In genomic region chr2:1816414-1816911, GRCh38 we compare ENCODE assay signal across 14 cellular contexts.
DNase-seq lines count a peak whose midpoint lies in the region; ATAC-seq, FAIRE-seq and TF ChIP-seq lines count a peak whose summit lies in the region.
"Had no signal": no experiment of that assay in that cellular context is flagged by ENCODE, and none has a peak within 500 bp of the region (broad histone marks: within the 10 kb centered on the region; RNA-seq: fewer than 3 reads in every experiment).

No MANE protein-coding gene starts in this region.

- WGBS in testis, 2 donors, result 49 to 56% methylated on average over 16 to 19 of the region's 19 CpGs

- no peak overlapping the region for H3K27ac Mint-ChIP-seq in CD8-positive, alpha-beta T cell
- H3K27ac Mint-ChIP-seq: GM23338 had no signal

- no peak for TF ChIP-seq CTCF in testis (IDR thresholded peaks at IDR 0.05)
- no peak for TF ChIP-seq CTCF in CD8-positive, alpha-beta T cell (IDR thresholded peaks at IDR 0.05)

- H3K4me3 Mint-ChIP-seq in CD8-positive, alpha-beta T cell, result no peak overlapping the region
- H3K4me3 Mint-ChIP-seq: GM23338 had no signal

- H3K36me3 Mint-ChIP-seq in CD8-positive, alpha-beta T cell, result no peaks in the 10 kb centered on the region

- POLR2A ChIA-PET in CD8-positive, alpha-beta T cell (lab: Charles Lee), result no interaction called here

- peak overlapping the region; percentile 27 to 50 for H3K27ac ChIP-seq in testis
- no peak overlapping the region for H3K27ac ChIP-seq in CD8-positive, alpha-beta T cell (ENCODE audit: low read depth, low read length)

- CTCF ChIA-PET in CD8-positive, alpha-beta T cell (lab: Charles Lee), result interaction anchor here (0.6 to 1.2 kb wide), 3 partner anchors 11 to 68 kb away, joined by 3 to 4 read pairs (median 3); no protein-coding TSS in a partner anchor

- no peaks in the 10 kb centered on the region for H3K9me3 Mint-ChIP-seq in CD8-positive, alpha-beta T cell
- H3K9me3 Mint-ChIP-seq: GM23338 had no signal

- peaks cover 6% of the 10 kb centered on the region for H3K27me3 Mint-ChIP-seq in CD8-positive, alpha-beta T cell (ENCODE audit: low read depth)

- no peaks in the 10 kb centered on the region for H3K27me3 ChIP-seq in testis
- H3K27me3 ChIP-seq in CD8-positive, alpha-beta T cell (ENCODE audit: insufficient read depth, low read length), result no peaks in the 10 kb centered on the region

- no peak overlapping the region for H3K4me3 ChIP-seq in testis
- no peak overlapping the region for H3K4me3 ChIP-seq in CD8-positive, alpha-beta T cell (ENCODE audit: low read depth, low read length)
- H3K4me3 ChIP-seq: GM23338 had no signal

- peaks cover 3% of the 10 kb centered on the region for H3K4me1 Mint-ChIP-seq in CD8-positive, alpha-beta T cell (ENCODE audit: low read depth)

- TF ChIP-seq POLR2A in testis (IDR thresholded peaks at IDR 0.05) (no peak), GM12892 (IDR thresholded peaks at IDR 0.05; ENCODE audit: low read depth, low read length) (no peak)

- FAIRE-seq in GM12892 (lab: Jason Lieb, UNC), result no peak

- intact Hi-C loops in testis (cut with DNase I; ENCODE audit: low total_unique reads), result loop anchor here (10.0 kb wide), 1 partner anchor 222 kb away; no protein-coding TSS in a partner anchor
- intact Hi-C loops in CD8-positive, alpha-beta T cell (cut with DNase I, micrococcal nuclease), result no loop called here

- H3K9me3 ChIP-seq in testis, result no peaks in the 10 kb centered on the region
- no peaks in the 10 kb centered on the region for H3K9me3 ChIP-seq in CD8-positive, alpha-beta T cell (ENCODE audit: low read length)

- DNase-seq in LHCN-M2 (ENCODE audit: low read depth) (peak; percentile 64), fibroblast of gingiva (ENCODE audit: low read depth) (peak; percentile 37), mucosa of gallbladder (ENCODE audit: low spot score) (peak; percentile 42), testis (peak; percentile 64), GM12892 (ENCODE audit: insufficient read length) (no peak), DMS114 treated with DMSO at 0.1 percent for 48 hours (lab: John Stamatoyannopoulos, UW; ENCODE audit: unreplicated experiment) (no peak)
- DNase-seq in CD8-positive, alpha-beta T cell, result no peak
- DNase-seq: activated CD4-positive, alpha-beta T cell treated with anti-CD3 and anti-CD28 coated beads, Interleukin-2, amount 50 U/mL, for 48 hours; DMS53; Kasumi-1; mammary epithelial cell; NCI-H510A had no signal

- no peaks in the 10 kb centered on the region for H3K36me3 ChIP-seq in testis (ENCODE audit: low read depth, missing control alignments)
- H3K36me3 ChIP-seq in CD8-positive, alpha-beta T cell (ENCODE audit: insufficient read depth, low read length), result no peaks in the 10 kb centered on the region

- H3K4me1 ChIP-seq in testis, result peaks cover 9% of the 10 kb centered on the region
- no peaks in the 10 kb centered on the region for H3K4me1 ChIP-seq in CD8-positive, alpha-beta T cell (ENCODE audit: insufficient read depth, low read length)

- ATAC-seq in CD8-positive, alpha-beta T cell, result no peak
- no peak for ATAC-seq in GM19324 (IDR thresholded peaks at IDR 0.05; ENCODE audit: low FRiP score, unreplicated experiment)

Comparison
In these comparisons a context has a peak if more than half of its experiments do, and no peak if none do; other contexts are left out.
1. DNase-seq: peak in LHCN-M2 (single experiment), fibroblast of gingiva (single experiment), mucosa of gallbladder (single experiment) and testis (single experiment); none in GM12892 (single experiment), CD8-positive, alpha-beta T cell (0 of 7) and DMS114 treated with DMSO at 0.1 percent for 48 hours (single experiment).